3 cellular contexts compared by ENCODE assay signal in the genomic region with DNA sequence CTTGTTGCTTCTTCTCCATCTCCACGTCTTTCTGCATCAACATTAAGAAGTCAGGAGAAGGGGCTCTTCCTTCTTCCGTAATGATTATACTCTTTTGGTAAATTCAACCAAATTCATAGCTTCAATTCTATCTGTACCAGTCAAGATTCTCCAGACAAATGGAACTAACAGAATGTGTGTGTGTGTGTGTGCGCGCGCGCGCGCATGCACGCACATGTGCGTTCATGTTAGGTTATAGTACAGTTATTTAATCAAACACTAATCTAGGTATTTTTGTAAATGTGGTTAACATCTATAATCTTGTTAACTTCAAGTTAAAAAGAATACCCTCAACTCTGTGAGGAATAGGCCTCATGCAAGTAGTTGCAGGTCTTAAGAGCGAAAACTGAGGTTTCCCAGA.
"Had no signal": no experiment of that assay in that cellular context is flagged by ENCODE, and none has a peak within 500 bp of the region (broad histone marks: within the 10 kb centered on the region; RNA-seq: fewer than 3 reads in every experiment).

No MANE protein-coding gene starts in this region.

- DNase-seq: GDM1, GF-D8 had no signal

- H3K4me3 ChIP-seq: GM12878 had no signal
